Comparison of ENCODE assay signal across 10 cellular contexts in genomic region chr15:53716909-53717878, GRCh38. TPM values are rescaled to one million over a fixed set of nuclear protein-coding genes. Genes with fewer than 3 reads are reported as not detected.
A peak's percentile ranks its signal among the peaks of the same experiment; 100 is the strongest.
DNase-seq lines count a peak whose midpoint lies in the region; ATAC-seq, FAIRE-seq and TF ChIP-seq lines count a peak whose summit lies in the region.
"Had no signal": no experiment of that assay in that cellular context is flagged by ENCODE, and none has a peak within 500 bp of the region (broad histone marks: within the 10 kb centered on the region; RNA-seq: fewer than 3 reads in every experiment).

No MANE protein-coding gene starts in this region.

- H3K9me3 ChIP-seq in hepatocyte (ENCODE audit: low read depth): no peaks in the 10 kb centered on the region
- no peaks in the 10 kb centered on the region for H3K9me3 ChIP-seq in spleen
- H3K9me3 ChIP-seq: SJCRH30 had no signal

- no peaks in the 10 kb centered on the region for H3K9me2 ChIP-seq in hepatocyte (replicated peaks; ENCODE audit: insufficient read depth)

- H4K20me1 ChIP-seq in hepatocyte (ENCODE audit: insufficient read depth, poor library complexity, severe bottlenecking): no peaks in the 10 kb centered on the region

- intact Hi-C loops in spleen (cut with DNase I; ENCODE audit: low total_unique reads): no loop called here

- H3K36me3 ChIP-seq in hepatocyte (replicated peaks; ENCODE audit: insufficient read depth, low read depth): no peaks in the 10 kb centered on the region
- no peaks in the 10 kb centered on the region for H3K36me3 ChIP-seq in spleen
- H3K36me3 ChIP-seq: SJCRH30 had no signal

- no peak overlapping the region for H2AFZ ChIP-seq in hepatocyte

- no peak for TF ChIP-seq POLR2A in GM12891 (IDR thresholded peaks at IDR 0.05; ENCODE audit: low read depth, low read length)
- TF ChIP-seq POLR2A in spleen (IDR thresholded peaks at IDR 0.05): no peak

- H3K4me3 ChIP-seq in hepatocyte (no peak overlapping the region), spleen (no peak overlapping the region)
- H3K4me3 ChIP-seq: SJCRH30 had no signal

- H3K4me1 ChIP-seq in hepatocyte (ENCODE audit: insufficient read depth): no peaks in the 10 kb centered on the region
- no peaks in the 10 kb centered on the region for H3K4me1 ChIP-seq in spleen
- H3K4me1 ChIP-seq: SJCRH30 had no signal

- ATAC-seq in HG02938 (IDR thresholded peaks at IDR 0.05; ENCODE audit: unreplicated experiment): no peak
- ATAC-seq in GM18907 (IDR thresholded peaks at IDR 0.05; ENCODE audit: unreplicated experiment): no peak
- ATAC-seq in GM19455 (IDR thresholded peaks at IDR 0.05; ENCODE audit: unreplicated experiment): no peak

- no peak overlapping the region for H3K27ac ChIP-seq in hepatocyte
- H3K27ac ChIP-seq in spleen: no peak overlapping the region
- H3K27ac ChIP-seq: SJCRH30 had no signal

- no peak overlapping the region for H3K4me2 ChIP-seq in hepatocyte

- 21% methylated on average over 3 of the region's 3 CpGs for WGBS in hepatocyte (ENCODE audit: low lambda C conversion rate, missing lambda C conversion rate)
- WGBS in spleen, 5 donors: 24 to 38% (median 28%) methylated on average over 3 of the region's 3 CpGs

- TF ChIP-seq CTCF in hepatocyte (IDR thresholded peaks at IDR 0.05; ENCODE audit: poor library complexity) (peak; percentile 55), spleen (IDR thresholded peaks at IDR 0.05 in 8 of 11, conservative IDR thresholded peaks at IDR 0.05 in 3 of 11) (no peak)

- DNase-seq in A172 (ENCODE audit: low spot score) (peak; percentile 0), GM12891 (ENCODE audit: insufficient read length, low spot score) (no peak), RPMI8226 (peak; percentile 44), hepatocyte (ENCODE audit: low spot score) (peak; percentile 13), spleen (no peak)
- DNase-seq: activated naive CD8-positive, alpha-beta T cell treated with anti-CD3 and anti-CD28 coated beads for 36 hours had no signal

- peak; percentile 63 for FAIRE-seq in GM12891 (lab: Jason Lieb, UNC)

- H3K27me3 ChIP-seq in hepatocyte (no peaks in the 10 kb centered on the region), spleen (replicated peaks in 1 of 7) (peaks cover 0 to 4% (median 0%) of the 10 kb centered on the region in 7 donors)
- H3K27me3 ChIP-seq: SJCRH30 had no signal

- H3K79me2 ChIP-seq in hepatocyte: no peaks in the 10 kb centered on the region

TF ChIP-seq in GM12891, 5 proteins besides CTCF, POLR2A, EP300 and RAD21:
- TF ChIP-seq PAX5 (IDR thresholded peaks at IDR 0.05; ENCODE audit: insufficient read depth, low read length, severe bottlenecking) (no peak), TAF1 (IDR thresholded peaks at IDR 0.05; ENCODE audit: low read depth, low read length) (no peak), SPI1 (IDR thresholded peaks at IDR 0.05; ENCODE audit: low read depth, low read length) (no peak), POU2F2 (IDR thresholded peaks at IDR 0.05; ENCODE audit: low read depth, low read length) (no peak), POLR2AphosphoS5 (IDR thresholded peaks at IDR 0.05; ENCODE audit: low read depth, low read length) (no peak)

RNA-seq across cellular contexts. Expression of gene WDR72, which starts 42.3 kb away (rescaled TPM):
- total RNA-seq in A172 (2014; rRNA removed; shearing (Covaris generic)): not detected in 2 replicates
- polyA plus RNA-seq in GM12891 (2012; ENCODE audit: low read depth, missing spikeins): not detected
- total RNA-seq in hepatocyte: 6.0 and 6.4 TPM in 2 replicates
- polyA plus RNA-seq in hepatocyte: 2.6 and 3.5 TPM in 2 replicates
- not detected for total RNA-seq in spleen
- not detected for polyA plus RNA-seq in spleen
- total RNA-seq: activated naive CD8-positive, alpha-beta T cell treated with anti-CD3 and anti-CD28 coated beads for 36 hours; SJCRH30 had no signal

Comparison
In these comparisons a context has a peak if more than half of its experiments do, and no peak if none do; other contexts are left out.
1. DNase-seq: peak in A172 (single experiment), RPMI8226 (single experiment) and hepatocyte (single experiment); none in GM12891 (single experiment) and spleen (single experiment).